ENCODE assay signal across 19 cellular contexts in genomic region chr1:154796303-154796892, GRCh38.
A peak's percentile ranks its signal among the peaks of the same experiment; 100 is the strongest.
DNase-seq lines count a peak whose midpoint lies in the region; ATAC-seq and TF ChIP-seq lines count a peak whose summit lies in the region.
"Had no signal": no experiment of that assay in that cellular context is flagged by ENCODE, and none has a peak within 500 bp of the region (broad histone marks: within the 10 kb centered on the region; RNA-seq: fewer than 3 reads in every experiment).

No MANE protein-coding gene starts in this region.

- no peak overlapping the region for H3K4me3 Mint-ChIP-seq in brain
- H3K4me3 Mint-ChIP-seq in nephron: no peak overlapping the region
- H3K4me3 Mint-ChIP-seq: CD4-positive, CD25-positive, alpha-beta regulatory T cell; GM23338; H9 had no signal

- H3K36me3 Mint-ChIP-seq in brain (no peaks in the 10 kb centered on the region), nephron (ENCODE audit: low read depth) (no peaks in the 10 kb centered on the region)
- H3K36me3 Mint-ChIP-seq: CD4-positive, CD25-positive, alpha-beta regulatory T cell had no signal

- H3K27ac Mint-ChIP-seq in brain: peak overlapping the region in 4 of 5 experiments; percentile 16 to 66 (median 26)
- H3K27ac Mint-ChIP-seq in nephron: peak overlapping the region in 2 of 3 experiments; percentile 20 to 37
- H3K27ac Mint-ChIP-seq: CD4-positive, CD25-positive, alpha-beta regulatory T cell; GM23338 had no signal

- H3K4me1 Mint-ChIP-seq in brain (peaks cover 40% of the 10 kb centered on the region), nephron (peaks cover 33% of the 10 kb centered on the region)
- H3K4me1 Mint-ChIP-seq: GM23338 had no signal

- ATAC-seq in HG03139 (IDR thresholded peaks at IDR 0.05; ENCODE audit: unreplicated experiment): no peak
- ATAC-seq: GM23338, HepG2, SK-N-SH treated with all-trans-retinoic acid at 6 μM for 48 hours had no signal

- TF ChIP-seq CTCF in brain (conservative IDR thresholded peaks at IDR 0.05) (no peak), nephron (IDR thresholded peaks at IDR 0.05; ENCODE audit: unreplicated experiment in 3 of 3) (no peak)

- H3K9me3 Mint-ChIP-seq in brain (no peaks in the 10 kb centered on the region), nephron (no peaks in the 10 kb centered on the region)
- H3K9me3 Mint-ChIP-seq: CD4-positive, CD25-positive, alpha-beta regulatory T cell; GM23338; H9 had no signal

- no peaks in the 10 kb centered on the region for H3K27me3 Mint-ChIP-seq in brain
- H3K27me3 Mint-ChIP-seq in nephron (ENCODE audit: low read depth): peaks cover 16% of the 10 kb centered on the region

- DNase-seq in Daoy (ENCODE audit: low read depth): peak; percentile 57
- DNase-seq in RPMI7951 (ENCODE audit: low read depth): peak; percentile 19
- DNase-seq in NCI-H1105 (lab: John Stamatoyannopoulos, UW): no peak
- no peak for DNase-seq in GM19238 (ENCODE audit: insufficient read length, low spot score)
- DNase-seq: CD4-positive, CD25-positive, alpha-beta regulatory T cell; DMS153; DND-41; H9; Karpas-422; NCI-H1417; NCI-H1694; NCI-H2029 treated with DMSO at 0.1 percent for 48 hours; NCI-H526 treated with DMSO at 0.1 percent for 48 hours had no signal

Comparison
In these comparisons a context has a peak if more than half of its experiments do, and no peak if none do; other contexts are left out.
1. DNase-seq: peak in Daoy (single experiment) and RPMI7951 (single experiment); none in NCI-H1105 (single experiment) and GM19238 (single experiment).